19 cellular contexts compared by ENCODE assay signal in the genomic region with DNA sequence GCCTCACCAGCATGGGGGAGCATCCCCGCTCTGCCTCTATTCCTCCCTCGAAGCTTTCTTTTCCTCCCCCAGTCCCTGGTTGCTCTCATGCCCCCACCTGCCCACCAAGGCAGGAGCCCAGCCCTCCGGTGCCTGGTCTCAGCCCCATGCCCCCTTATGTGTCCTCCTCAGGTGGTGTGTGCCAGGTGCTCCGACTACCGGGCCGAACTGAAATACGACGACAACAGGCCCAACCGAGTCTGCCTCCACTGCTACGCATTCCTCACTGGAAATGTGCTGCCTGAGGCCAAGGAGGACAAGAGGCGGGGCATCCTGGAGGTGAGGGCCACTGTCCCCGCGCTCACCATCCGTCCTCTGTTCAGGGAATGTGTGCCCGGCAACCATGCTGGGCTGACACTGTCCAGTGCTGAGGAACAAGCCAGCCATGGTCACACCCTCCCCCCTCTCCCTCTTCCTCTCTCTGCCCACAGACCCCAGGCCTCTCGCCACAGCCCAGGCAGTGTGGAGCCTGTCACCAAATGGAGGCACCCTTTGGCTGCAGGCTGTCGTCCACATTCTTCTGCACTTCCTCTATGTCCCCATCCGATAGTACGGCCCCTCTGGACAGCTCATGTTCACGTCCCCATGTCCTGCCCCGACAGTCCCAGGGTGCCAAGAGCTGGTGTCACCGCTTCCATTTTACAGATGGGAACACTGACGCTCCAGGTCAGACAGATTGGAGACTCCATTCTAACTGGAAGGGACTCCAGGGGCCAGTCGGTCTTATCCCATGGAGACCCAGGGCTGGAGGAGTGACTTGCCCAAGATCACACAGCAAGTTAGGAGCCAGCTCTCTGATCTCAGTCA. TPM values are rescaled to one million over a fixed set of nuclear protein-coding genes. Genes with fewer than 3 reads are reported as not detected.
DNase-seq lines count a peak whose midpoint lies in the region; ATAC-seq, FAIRE-seq and TF ChIP-seq lines count a peak whose summit lies in the region.
"Had no signal": no experiment of that assay in that cellular context is flagged by ENCODE, and none has a peak within 500 bp of the region (broad histone marks: within the 10 kb centered on the region; RNA-seq: fewer than 3 reads in every experiment).

No MANE protein-coding gene starts in this region.

- H3K4me1 Mint-ChIP-seq in activated CD8-positive, alpha-beta memory T cell treated with anti-CD3 and anti-CD28 coated beads, Interleukin-2, amount 10 ng/mL, durations not matched to agents 7 days and 5 days: peaks cover 84% of the 10 kb centered on the region
- H3K4me1 Mint-ChIP-seq in astrocyte (ENCODE audit: low read depth, unreplicated experiment): peaks cover 11% of the 10 kb centered on the region
- H3K4me1 Mint-ChIP-seq in progenitor cell of endocrine pancreas (ENCODE audit: low read depth): peaks cover 19% of the 10 kb centered on the region

- no peak overlapping the region for H3K4me3 Mint-ChIP-seq in activated CD8-positive, alpha-beta memory T cell treated with anti-CD3 and anti-CD28 coated beads, Interleukin-2, amount 10 ng/mL, durations not matched to agents 7 days and 5 days
- no peak overlapping the region for H3K4me3 Mint-ChIP-seq in astrocyte (ENCODE audit: unreplicated experiment)
- no peak overlapping the region for H3K4me3 Mint-ChIP-seq in progenitor cell of endocrine pancreas (ENCODE audit: low read depth)
- H3K4me3 Mint-ChIP-seq: CD8-positive, alpha-beta T cell had no signal

- H3K27me3 ChIP-seq in PC-9 (ENCODE audit: insufficient read depth, low read depth) (no peaks in the 10 kb centered on the region), astrocyte (ENCODE audit: insufficient read depth, low read length) (no peaks in the 10 kb centered on the region), esophagus muscularis mucosa (no peaks in the 10 kb centered on the region), psoas muscle (ENCODE audit: insufficient read depth in 3 of 3, low read length in 2 of 3) (no peaks in the 10 kb centered on the region)
- H3K27me3 ChIP-seq: body of pancreas had no signal

- ATAC-seq in activated CD8-positive, alpha-beta memory T cell treated with anti-CD3 and anti-CD28 coated beads, Interleukin-2, amount 10 ng/mL, durations not matched to agents 7 days and 5 days: no peak
- ATAC-seq in psoas muscle (no peak), HG02885 (IDR thresholded peaks at IDR 0.05; ENCODE audit: poor library complexity, unreplicated experiment) (no peak)
- ATAC-seq: body of pancreas; CD8-positive, alpha-beta T cell; left lobe of liver had no signal

- no peak overlapping the region for H3K9ac ChIP-seq in astrocyte (ENCODE audit: low read length)

- H3K4me1 ChIP-seq in PC-9 (replicated peaks; ENCODE audit: insufficient read depth): peaks cover 56% of the 10 kb centered on the region
- peaks cover 4% of the 10 kb centered on the region for H3K4me1 ChIP-seq in astrocyte (ENCODE audit: insufficient read depth, low read length)
- peaks cover 0 to 8% (median 3%) of the 10 kb centered on the region in 4 donors for H3K4me1 ChIP-seq in esophagus muscularis mucosa
- no peaks in the 10 kb centered on the region for H3K4me1 ChIP-seq in psoas muscle

- TF ChIP-seq POLR2A in esophagus muscularis mucosa (IDR thresholded peaks at IDR 0.05; ENCODE audit: low read depth): no peak

- FAIRE-seq in astrocyte (lab: Jason Lieb, UNC): no peak
- FAIRE-seq: GM12892 had no signal

- H3K9me2 ChIP-seq in PC-9 (ENCODE audit: insufficient read depth): no peaks in the 10 kb centered on the region

- H2AFZ ChIP-seq in PC-9 (no peak overlapping the region), astrocyte (ENCODE audit: low read depth, low read length) (no peak overlapping the region)

- TF ChIP-seq CTCF in PC-9 (conservative IDR thresholded peaks at IDR 0.05) (no peak), astrocyte (IDR thresholded peaks at IDR 0.05; ENCODE audit: insufficient read depth, low read depth, low read length) (no peak), progenitor cell of endocrine pancreas (IDR thresholded peaks at IDR 0.05; ENCODE audit: unreplicated experiment) (no peak), esophagus muscularis mucosa (IDR thresholded peaks at IDR 0.05) (no peak), psoas muscle (IDR thresholded peaks at IDR 0.05) (no peak)

- DNase-seq in activated CD8-positive, alpha-beta memory T cell treated with anti-CD3 and anti-CD28 coated beads, Interleukin-2, amount 10 ng/mL, durations not matched to agents 7 days and 5 days: no peak
- DNase-seq in activated CD8-positive, alpha-beta memory T cell treated with anti-CD3 and anti-CD28 coated beads, Interleukin-2, amount 50 U/mL, for 48 hours: no peak
- no peak for DNase-seq in PC-9
- no peak for DNase-seq in astrocyte (ENCODE audit: low read depth)
- no peak for DNase-seq in progenitor cell of endocrine pancreas (ENCODE audit: low spot score, unreplicated experiment)
- DNase-seq in esophagus muscularis mucosa (ENCODE audit: extremely low spot score): no peak
- DNase-seq in psoas muscle: no peak
- DNase-seq: activated CD4-positive, CD25-positive, alpha-beta regulatory T cell; activated T-cell treated with anti-CD3 and anti-CD28 coated beads, Interleukin-2, amount 50 U/mL, for 1 hour; body of pancreas; CD8-positive, alpha-beta T cell; KG1; NCI-H146; NCI-H446 had no signal

- H3K9me3 Mint-ChIP-seq in activated CD8-positive, alpha-beta memory T cell treated with anti-CD3 and anti-CD28 coated beads, Interleukin-2, amount 10 ng/mL, durations not matched to agents 7 days and 5 days (ENCODE audit: low read depth): peaks cover 3% of the 10 kb centered on the region
- peaks cover 5% of the 10 kb centered on the region for H3K9me3 Mint-ChIP-seq in astrocyte (ENCODE audit: unreplicated experiment)
- peaks cover 3% of the 10 kb centered on the region for H3K9me3 Mint-ChIP-seq in progenitor cell of endocrine pancreas (ENCODE audit: low read depth)
- H3K9me3 Mint-ChIP-seq: CD8-positive, alpha-beta T cell had no signal

- WGBS in esophagus muscularis mucosa: 86% methylated on average over 23 of the region's 24 CpGs
- 80 to 86% (median 84%) methylated on average over 24 of the region's 24 CpGs for WGBS in psoas muscle, 3 donors

- peaks cover 46% of the 10 kb centered on the region for H3F3A ChIP-seq in PC-9 (ENCODE audit: insufficient read depth, low read depth)

- H3K4me2 ChIP-seq in PC-9 (no peak overlapping the region), astrocyte (ENCODE audit: low read length) (no peak overlapping the region)

- no peaks in the 10 kb centered on the region for H4K20me1 ChIP-seq in PC-9 (ENCODE audit: insufficient read depth)
- no peaks in the 10 kb centered on the region for H4K20me1 ChIP-seq in astrocyte (ENCODE audit: insufficient read depth, low read length)

- no TSS peak for BruUV-seq in PC-9 (replicated peaks; lab: Mats Ljungman, UMichigan)

- H3K9me3 ChIP-seq in PC-9 (ENCODE audit: insufficient read depth, low read depth): no peaks in the 10 kb centered on the region
- peaks cover 3% of the 10 kb centered on the region for H3K9me3 ChIP-seq in astrocyte (ENCODE audit: insufficient read depth, low read depth, low read length)
- H3K9me3 ChIP-seq in esophagus muscularis mucosa: peaks cover 0 to 6% (median 1%) of the 10 kb centered on the region in 4 donors
- no peaks in the 10 kb centered on the region for H3K9me3 ChIP-seq in psoas muscle
- H3K9me3 ChIP-seq: body of pancreas, thoracic aorta had no signal

- H3K27ac ChIP-seq in PC-9 (peak overlapping the region; percentile 100), astrocyte (ENCODE audit: low read depth, low read length) (no peak overlapping the region), esophagus muscularis mucosa (replicated peaks in 1 of 4) (no peak overlapping the region), psoas muscle (no peak overlapping the region)
- H3K27ac ChIP-seq: thoracic aorta had no signal

- peaks cover 41% of the 10 kb centered on the region for H3K36me3 Mint-ChIP-seq in activated CD8-positive, alpha-beta memory T cell treated with anti-CD3 and anti-CD28 coated beads, Interleukin-2, amount 10 ng/mL, durations not matched to agents 7 days and 5 days
- no peaks in the 10 kb centered on the region for H3K36me3 Mint-ChIP-seq in astrocyte (ENCODE audit: low read depth, unreplicated experiment)
- H3K36me3 Mint-ChIP-seq in progenitor cell of endocrine pancreas (ENCODE audit: insufficient read depth): no peaks in the 10 kb centered on the region
- H3K36me3 Mint-ChIP-seq: CD8-positive, alpha-beta T cell had no signal

- H3K27me3 Mint-ChIP-seq in activated CD8-positive, alpha-beta memory T cell treated with anti-CD3 and anti-CD28 coated beads, Interleukin-2, amount 10 ng/mL, durations not matched to agents 7 days and 5 days: no peaks in the 10 kb centered on the region
- H3K27me3 Mint-ChIP-seq in astrocyte (ENCODE audit: low read depth, unreplicated experiment): peaks cover 9% of the 10 kb centered on the region
- H3K27me3 Mint-ChIP-seq in progenitor cell of endocrine pancreas: peaks cover 10% of the 10 kb centered on the region

- no peak overlapping the region for H3K4me3 ChIP-seq in PC-9
- no peak overlapping the region for H3K4me3 ChIP-seq in astrocyte (ENCODE audit: insufficient read depth, low read depth, low read length)
- H3K4me3 ChIP-seq in esophagus muscularis mucosa: no peak overlapping the region
- H3K4me3 ChIP-seq in psoas muscle: no peak overlapping the region
- H3K4me3 ChIP-seq: body of pancreas, thoracic aorta had no signal

- no peaks in the 10 kb centered on the region for H3K36me3 ChIP-seq in PC-9 (ENCODE audit: low read depth)
- H3K36me3 ChIP-seq in astrocyte (ENCODE audit: insufficient read depth, low read length): no peaks in the 10 kb centered on the region
- no peaks in the 10 kb centered on the region for H3K36me3 ChIP-seq in esophagus muscularis mucosa
- no peaks in the 10 kb centered on the region for H3K36me3 ChIP-seq in psoas muscle (ENCODE audit: insufficient read depth in 1 of 2, low read depth in 1 of 2)
- H3K36me3 ChIP-seq: thoracic aorta had no signal

- H3K79me2 ChIP-seq in PC-9 (ENCODE audit: low read depth): no peaks in the 10 kb centered on the region
- H3K79me2 ChIP-seq in astrocyte (ENCODE audit: insufficient read depth, low read length): no peaks in the 10 kb centered on the region

- H3K27ac Mint-ChIP-seq in activated CD8-positive, alpha-beta memory T cell treated with anti-CD3 and anti-CD28 coated beads, Interleukin-2, amount 10 ng/mL, durations not matched to agents 7 days and 5 days: peak overlapping the region; percentile 69
- H3K27ac Mint-ChIP-seq in astrocyte (ENCODE audit: unreplicated experiment) (peak overlapping the region; percentile 41), progenitor cell of endocrine pancreas (peak overlapping the region; percentile 51)
- H3K27ac Mint-ChIP-seq: CD8-positive, alpha-beta T cell had no signal

- TF ChIP-seq EP300 in esophagus muscularis mucosa (IDR thresholded peaks at IDR 0.05): no peak

- intact Hi-C loops in PC-9 (cut with micrococcal nuclease; ENCODE audit: unreplicated experiment) (loop anchor here (10.0 kb wide), 2 partner anchors 109 to 669 kb away; a partner anchor contains a TSS), esophagus muscularis mucosa (cut with DNase I) (no loop called here), psoas muscle (cut with DNase I) (no loop called here)

- CTCF ChIA-PET in activated CD8-positive, alpha-beta memory T cell treated with anti-CD3 and anti-CD28 coated beads, Interleukin-2, amount 10 ng/mL, durations not matched to agents 7 days and 5 days (lab: Charles Lee): interaction anchor here (0.7 to 20.7 kb wide), 8 partner anchors 7 to 288 kb away, joined by 3 to 899 read pairs (median 10); a partner anchor contains a TSS
- CTCF ChIA-PET in PC-9 (lab: Charles Lee): interaction anchor here (0.6 kb wide), 2 partner anchors 141 to 283 kb away, joined by 3 to 6 read pairs; no protein-coding TSS in a partner anchor

- POLR2A ChIA-PET in PC-9 (lab: Charles Lee; ENCODE audit: unreplicated experiment): interaction anchor here (0.7 to 1.4 kb wide), 2 partner anchors 30 to 67 kb away, joined by 3 to 6 read pairs; no protein-coding TSS in a partner anchor

RNA-seq across cellular contexts. Expression of a gene that starts 20.4 kb away (rescaled TPM):
- total RNA-seq in activated CD8-positive, alpha-beta memory T cell treated with anti-CD3 and anti-CD28 coated beads, Interleukin-2, amount 10 ng/mL, durations not matched to agents 7 days and 5 days: 10 to 100 TPM; 15.6 to 26.3 TPM
- total RNA-seq in PC-9 (2021) (0.50 and 0.55 TPM in 2 replicates), astrocyte (not detected in 2 replicates), progenitor cell of endocrine pancreas (not detected in 2 replicates), esophagus muscularis mucosa (10 to 100 TPM; 13.9 to 23.1 (median 19.3) TPM), psoas muscle (1 to 10 TPM; 1.7 to 4.2 (median 3.1) TPM)
- polyA plus RNA-seq in psoas muscle: 1 to 10 TPM in 1 of 3 donors, under 1 TPM in 2; 0.75 to 1.5 (median 0.92) TPM
- total RNA-seq: myocyte had no signal

RNA-seq across cellular contexts. Expression of a gene that starts 39.8 kb away (rescaled TPM):
- total RNA-seq in activated CD8-positive, alpha-beta memory T cell treated with anti-CD3 and anti-CD28 coated beads, Interleukin-2, amount 10 ng/mL, durations not matched to agents 7 days and 5 days: 100 to 1,000 TPM; 125 to 167 TPM
- 236 and 241 TPM in 2 replicates for total RNA-seq in PC-9 (2021)
- total RNA-seq in astrocyte: 286 and 311 TPM in 2 replicates
- 145 and 146 TPM in 2 replicates for total RNA-seq in progenitor cell of endocrine pancreas
- 100 to 1,000 TPM; 205 to 258 (median 232) TPM for total RNA-seq in esophagus muscularis mucosa
- 10 to 100 TPM; 74.6 to 89.2 (median 85.4) TPM for total RNA-seq in psoas muscle
- 100 to 1,000 TPM; 110 to 230 (median 145) TPM for polyA plus RNA-seq in psoas muscle
